ENCODE assay signal across 2 cellular contexts in the genomic region with DNA sequence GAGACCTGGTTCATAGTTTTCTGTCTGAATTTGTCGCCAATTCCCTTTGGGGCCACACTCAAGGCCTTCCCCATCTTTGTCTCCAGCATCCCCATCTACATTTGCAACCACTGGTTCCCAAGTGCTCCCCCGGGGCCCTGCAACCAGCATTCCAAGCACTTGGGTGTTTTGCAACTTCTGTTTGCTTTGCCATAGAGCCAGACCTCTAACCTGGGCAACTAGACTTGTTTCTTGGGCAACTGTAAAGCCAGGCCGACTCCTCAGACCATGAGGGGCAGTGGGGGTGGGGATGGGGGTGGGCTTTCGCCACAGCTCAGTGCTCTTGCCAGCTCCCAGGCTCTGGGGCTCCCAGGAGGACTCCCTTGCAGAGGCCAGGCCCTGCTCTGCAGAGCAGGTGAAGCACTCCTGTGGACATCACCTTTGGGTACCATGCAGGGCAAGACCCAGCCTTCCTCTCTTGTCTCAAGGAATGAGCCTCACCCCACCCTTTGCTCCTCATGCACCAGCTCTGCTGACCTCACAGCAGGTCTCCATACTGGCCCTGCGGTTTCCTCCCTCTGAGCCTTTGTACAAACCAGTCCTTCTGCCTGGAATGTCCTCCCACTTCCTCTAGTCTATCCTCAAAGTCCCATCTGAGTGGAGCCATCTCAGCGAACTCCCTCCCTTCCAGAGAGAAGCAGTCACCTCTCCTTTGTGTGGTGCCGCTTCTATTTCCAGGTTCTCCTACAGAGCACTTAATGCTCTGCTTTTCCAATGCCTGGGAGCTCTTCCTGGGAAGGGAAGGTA.
TF ChIP-seq lines count a peak whose summit lies in the region.

No MANE protein-coding gene starts in this region.

TF ChIP-seq in Ishikawa, 13 proteins besides CTCF, POLR2A, EP300 and RAD21 (continued from another document):
- TF ChIP-seq USF1 (IDR thresholded peaks at IDR 0.05) (no peak), FOXM1 (IDR thresholded peaks at IDR 0.05; ENCODE audit: borderline replicate concordance, low read depth) (no peak), TEAD4 (IDR thresholded peaks at IDR 0.05) (peak; percentile 56), CEBPB (IDR thresholded peaks at IDR 0.05) (0 out of 2 replicates have a peak, but pooled peaks have one; percentile 6)
TF ChIP-seq in Ishikawa: peak in this region for 2.

TF ChIP-seq in H1, 55 proteins besides CTCF, POLR2A, EP300 and RAD21 (continued from another document):
- TF ChIP-seq, protein P1, sequence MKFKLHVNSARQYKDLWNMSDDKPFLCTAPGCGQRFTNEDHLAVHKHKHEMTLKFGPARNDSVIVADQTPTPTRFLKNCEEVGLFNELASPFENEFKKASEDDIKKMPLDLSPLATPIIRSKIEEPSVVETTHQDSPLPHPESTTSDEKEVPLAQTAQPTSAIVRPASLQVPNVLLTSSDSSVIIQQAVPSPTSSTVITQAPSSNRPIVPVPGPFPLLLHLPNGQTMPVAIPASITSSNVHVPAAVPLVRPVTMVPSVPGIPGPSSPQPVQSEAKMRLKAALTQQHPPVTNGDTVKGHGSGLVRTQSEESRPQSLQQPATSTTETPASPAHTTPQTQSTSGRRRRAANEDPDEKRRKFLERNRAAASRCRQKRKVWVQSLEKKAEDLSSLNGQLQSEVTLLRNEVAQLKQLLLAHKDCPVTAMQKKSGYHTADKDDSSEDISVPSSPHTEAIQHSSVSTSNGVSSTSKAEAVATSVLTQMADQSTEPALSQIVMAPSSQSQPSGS (IDR thresholded peaks at IDR 0.05; ENCODE audit: low read length) = no peak
- TF ChIP-seq, protein P2, sequence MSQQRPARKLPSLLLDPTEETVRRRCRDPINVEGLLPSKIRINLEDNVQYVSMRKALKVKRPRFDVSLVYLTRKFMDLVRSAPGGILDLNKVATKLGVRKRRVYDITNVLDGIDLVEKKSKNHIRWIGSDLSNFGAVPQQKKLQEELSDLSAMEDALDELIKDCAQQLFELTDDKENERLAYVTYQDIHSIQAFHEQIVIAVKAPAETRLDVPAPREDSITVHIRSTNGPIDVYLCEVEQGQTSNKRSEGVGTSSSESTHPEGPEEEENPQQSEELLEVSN (IDR thresholded peaks at IDR 0.05) = no peak
